9 cellular contexts compared by ENCODE assay signal in the genomic region with DNA sequence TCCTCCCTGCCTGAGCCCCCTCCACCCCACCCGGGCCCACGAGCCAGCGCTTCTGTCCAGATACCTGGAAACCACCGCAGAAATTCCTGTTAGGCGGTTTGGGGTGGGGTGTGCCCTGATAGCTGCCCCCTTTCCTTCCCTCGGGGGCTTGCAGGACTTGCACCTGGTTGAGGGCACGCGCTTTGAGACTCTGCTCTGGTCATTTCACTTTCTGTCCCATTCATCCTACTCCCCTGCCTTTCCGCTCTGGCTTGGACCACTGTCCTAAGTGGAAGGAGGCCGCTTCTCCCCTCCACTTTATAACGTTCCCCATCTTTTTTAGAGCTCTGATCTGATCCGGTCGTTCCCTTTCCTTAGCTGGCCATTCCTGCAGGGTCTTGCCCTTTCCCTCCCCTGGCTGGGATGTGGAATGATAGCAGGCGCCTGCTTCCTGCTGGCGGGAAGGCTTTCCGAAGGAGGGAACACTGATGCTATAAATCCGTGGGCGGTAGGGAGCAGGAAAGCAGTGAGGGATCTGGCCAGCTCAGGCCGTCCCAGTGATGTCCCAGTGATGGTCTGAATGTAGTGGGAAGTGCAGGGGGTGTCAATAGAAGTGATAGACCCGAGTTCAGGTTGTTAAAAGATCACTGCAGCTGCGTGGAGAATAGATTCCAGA. TPM values are rescaled to one million over a fixed set of nuclear protein-coding genes. Genes with fewer than 3 reads are reported as not detected.
DNase-seq lines count a peak whose midpoint lies in the region; ATAC-seq, FAIRE-seq and TF ChIP-seq lines count a peak whose summit lies in the region.
"Had no signal": no experiment of that assay in that cellular context is flagged by ENCODE, and none has a peak within 500 bp of the region (broad histone marks: within the 10 kb centered on the region; RNA-seq: fewer than 3 reads in every experiment).

No MANE protein-coding gene starts in this region.

- H3K4me3 Mint-ChIP-seq in memory B cell, result peak overlapping the region; percentile 91

- peaks cover 16% of the 10 kb centered on the region for H3K4me1 Mint-ChIP-seq in memory B cell

- no peak for DNase-seq in A549 (ENCODE audit: low read depth in 1 of 2, low spot score in 1 of 2)
- DNase-seq in HCEC 1CT, result peak; percentile 13
- peak; percentile 20 for DNase-seq in astrocyte of the hippocampus (ENCODE audit: low read depth, low spot score)
- no peak for DNase-seq in memory B cell (ENCODE audit: low spot score in 2 of 2)
- no peak for DNase-seq in midbrain (lab: John Stamatoyannopoulos, UW)
- no peak for DNase-seq in NCI-H2081 treated with DMSO at 0.1 percent for 48 hours (lab: John Stamatoyannopoulos, UW)
- no peak for DNase-seq in NCI-H146 treated with DMSO at 0.1 percent for 48 hours (lab: John Stamatoyannopoulos, UW; ENCODE audit: unreplicated experiment)

- no peak for TF ChIP-seq RAD21 in A549 (conservative IDR thresholded peaks at IDR 0.05 in 1 of 2, IDR thresholded peaks at IDR 0.05 in 1 of 2)

- no peak for TF ChIP-seq POLR2A in A549 (IDR thresholded peaks at IDR 0.05; ENCODE audit: low read length)

- peak overlapping the region; percentile 84 for H3K27ac Mint-ChIP-seq in memory B cell

- ATAC-seq in A549 (no peak), memory B cell (ENCODE audit: low read depth) (no peak), GM19395 (IDR thresholded peaks at IDR 0.05; ENCODE audit: unreplicated experiment) (no peak)

- WGBS in A549 (ENCODE audit: missing lambda C conversion rate), result 61% methylated on average over 19 of the region's 21 CpGs

- H3K36me3 Mint-ChIP-seq in memory B cell, result peaks cover 9% of the 10 kb centered on the region

- peak overlapping the region; percentile 84 for H3K4me2 ChIP-seq in A549

- peak overlapping the region; percentile 91 to 98 for H3K27ac ChIP-seq in A549

- no peak for TF ChIP-seq EP300 in A549 (IDR thresholded peaks at IDR 0.05)

- POLR2A ChIA-PET in A549 (lab: Yijun Ruan, JAX), result no interaction called here

- H3K27me3 Mint-ChIP-seq in memory B cell, result no peaks in the 10 kb centered on the region

- CTCF ChIA-PET in A549 (lab: Yijun Ruan, JAX), result interaction anchor here (1.1 to 1.6 kb wide), 2 partner anchors 9 to 395 kb away, joined by 4 to 5 read pairs; no protein-coding TSS in a partner anchor

- H3K4me3 ChIP-seq in A549, result peak overlapping the region; percentile 85

- peaks cover 31% of the 10 kb centered on the region for H3K9me3 ChIP-seq in A549

- TF ChIP-seq CTCF in A549 (IDR thresholded peaks at IDR 0.05), result no peak

- FAIRE-seq in A549 (lab: Jason Lieb, UNC), result no peak
- FAIRE-seq: GM18507 had no signal

- no peaks in the 10 kb centered on the region for H3K9me3 Mint-ChIP-seq in memory B cell

- H3K4me1 ChIP-seq in A549, result peaks cover 13% of the 10 kb centered on the region; the same call in 2 of the 3 replicates

TF ChIP-seq in A549, 52 proteins besides CTCF, POLR2A, EP300 and RAD21:
- TF ChIP-seq RCOR1 (IDR thresholded peaks at IDR 0.05; ENCODE audit: low read depth, low read length), result no peak
- TF ChIP-seq CBX2 (IDR thresholded peaks at IDR 0.05; ENCODE audit: borderline replicate concordance, low read depth), result no peak
- no peak for TF ChIP-seq SMC3 (IDR thresholded peaks at IDR 0.05)
- no peak for TF ChIP-seq HOXA7 (CRISPR knock-in tag; IDR thresholded peaks at IDR 0.05)
- TF ChIP-seq, protein P1, sequence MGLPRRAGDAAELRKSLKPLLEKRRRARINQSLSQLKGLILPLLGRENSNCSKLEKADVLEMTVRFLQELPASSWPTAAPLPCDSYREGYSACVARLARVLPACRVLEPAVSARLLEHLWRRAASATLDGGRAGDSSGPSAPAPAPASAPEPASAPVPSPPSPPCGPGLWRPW (IDR thresholded peaks at IDR 0.05), result no peak
- TF ChIP-seq, protein P2, sequence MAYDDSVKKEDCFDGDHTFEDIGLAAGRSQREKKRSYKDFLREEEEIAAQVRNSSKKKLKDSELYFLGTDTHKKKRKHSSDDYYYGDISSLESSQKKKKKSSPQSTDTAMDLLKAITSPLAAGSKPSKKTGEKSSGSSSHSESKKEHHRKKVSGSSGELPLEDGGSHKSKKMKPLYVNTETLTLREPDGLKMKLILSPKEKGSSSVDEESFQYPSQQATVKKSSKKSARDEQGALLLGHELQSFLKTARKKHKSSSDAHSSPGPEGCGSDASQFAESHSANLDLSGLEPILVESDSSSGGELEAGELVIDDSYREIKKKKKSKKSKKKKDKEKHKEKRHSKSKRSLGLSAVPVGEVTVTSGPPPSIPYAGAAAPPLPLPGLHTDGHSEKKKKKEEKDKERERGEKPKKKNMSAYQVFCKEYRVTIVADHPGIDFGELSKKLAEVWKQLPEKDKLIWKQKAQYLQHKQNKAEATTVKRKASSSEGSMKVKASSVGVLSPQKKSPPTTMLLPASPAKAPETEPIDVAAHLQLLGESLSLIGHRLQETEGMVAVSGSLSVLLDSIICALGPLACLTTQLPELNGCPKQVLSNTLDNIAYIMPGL (CRISPR knock-in tag; IDR thresholded peaks at IDR 0.05; ENCODE audit: borderline replicate concordance), result no peak
- TF ChIP-seq RARB (CRISPR knock-in tag; IDR thresholded peaks at IDR 0.05), result no peak
- TF ChIP-seq ZFP36 (IDR thresholded peaks at IDR 0.05; ENCODE audit: borderline replicate concordance, partially characterized antibody), result no peak
- no peak for TF ChIP-seq CEBPB (IDR thresholded peaks at IDR 0.05)
- no peak for TF ChIP-seq NR3C1 (IDR thresholded peaks at IDR 0.05)
- TF ChIP-seq POLR2AphosphoS2 (conservative IDR thresholded peaks at IDR 0.05; ENCODE audit: low read length), result no peak
- TF ChIP-seq, protein P3, sequence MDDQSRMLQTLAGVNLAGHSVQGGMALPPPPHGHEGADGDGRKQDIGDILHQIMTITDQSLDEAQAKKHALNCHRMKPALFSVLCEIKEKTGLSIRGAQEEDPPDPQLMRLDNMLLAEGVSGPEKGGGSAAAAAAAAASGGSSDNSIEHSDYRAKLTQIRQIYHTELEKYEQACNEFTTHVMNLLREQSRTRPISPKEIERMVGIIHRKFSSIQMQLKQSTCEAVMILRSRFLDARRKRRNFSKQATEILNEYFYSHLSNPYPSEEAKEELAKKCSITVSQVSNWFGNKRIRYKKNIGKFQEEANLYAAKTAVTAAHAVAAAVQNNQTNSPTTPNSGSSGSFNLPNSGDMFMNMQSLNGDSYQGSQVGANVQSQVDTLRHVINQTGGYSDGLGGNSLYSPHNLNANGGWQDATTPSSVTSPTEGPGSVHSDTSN (IDR thresholded peaks at IDR 0.05), result no peak
- no peak for TF ChIP-seq EHF (CRISPR knock-in tag; IDR thresholded peaks at IDR 0.05)
- TF ChIP-seq HEYL (CRISPR knock-in tag; IDR thresholded peaks at IDR 0.05), result no peak
- TF ChIP-seq RNF2 (IDR thresholded peaks at IDR 0.05; ENCODE audit: borderline replicate concordance, low read depth), result no peak
- TF ChIP-seq CBX8 (IDR thresholded peaks at IDR 0.05), result no peak
- TF ChIP-seq, protein P4, sequence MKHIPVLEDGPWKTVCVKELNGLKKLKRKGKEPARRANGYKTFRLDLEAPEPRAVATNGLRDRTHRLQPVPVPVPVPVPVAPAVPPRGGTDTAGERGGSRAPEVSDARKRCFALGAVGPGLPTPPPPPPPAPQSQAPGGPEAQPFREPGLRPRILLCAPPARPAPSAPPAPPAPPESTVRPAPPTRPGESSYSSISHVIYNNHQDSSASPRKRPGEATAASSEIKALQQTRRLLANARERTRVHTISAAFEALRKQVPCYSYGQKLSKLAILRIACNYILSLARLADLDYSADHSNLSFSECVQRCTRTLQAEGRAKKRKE (CRISPR knock-in tag; IDR thresholded peaks at IDR 0.05; ENCODE audit: low read depth), result no peak

RNA-seq across cellular contexts. Expression of a gene that starts 0.9 kb away (rescaled TPM):
- polyA plus RNA-seq in A549 (2011; rRNA removed), result 8.5 and 10.1 TPM in 2 replicates
- polyA plus RNA-seq in A549 (2012; cell fraction: cytosol; rRNA removed), result 16.8 and 20.8 TPM in 2 replicates
- 24.3 and 24.6 TPM in 2 replicates for polyA plus RNA-seq in A549 (2012; cell fraction: nucleus; rRNA removed)
- 32.0 to 35.7 TPM (median 33.7 TPM) in 3 replicates for polyA plus RNA-seq in A549 (2017; fragmentation: RNase III; extraction: RNeasy Plus Mini Kit Qiagen cat#74134 plus additional on column Dnase treatment)
- polyA minus RNA-seq in A549 (2011; rRNA and poly(A)+ RNA removed), result 17.2 and 19.1 TPM in 2 replicates

RNA-seq across cellular contexts. Expression of a gene that starts 1.4 kb away (rescaled TPM):
- polyA plus RNA-seq in A549 (2011; rRNA removed), result 27.8 and 28.0 TPM in 2 replicates
- 89.0 and 108 TPM in 2 replicates for polyA plus RNA-seq in A549 (2012; cell fraction: cytosol; rRNA removed)
- polyA plus RNA-seq in A549 (2012; cell fraction: nucleus; rRNA removed), result 139 and 202 TPM in 2 replicates
- polyA plus RNA-seq in A549 (2017; fragmentation: RNase III; extraction: RNeasy Plus Mini Kit Qiagen cat#74134 plus additional on column Dnase treatment), result 34.4 to 35.4 TPM (median 34.7 TPM) in 3 replicates
- 40.3 and 72.1 TPM in 2 replicates for polyA minus RNA-seq in A549 (2011; rRNA and poly(A)+ RNA removed)

Comparison
In these comparisons a context has a peak if more than half of its experiments do, and no peak if none do; other contexts are left out.
1. DNase-seq: peak in HCEC 1CT (single experiment) and astrocyte of the hippocampus (single experiment); none in A549 (0 of 2), memory B cell (0 of 2), midbrain (single experiment), NCI-H2081 treated with DMSO at 0.1 percent for 48 hours (single experiment) and NCI-H146 treated with DMSO at 0.1 percent for 48 hours (single experiment).